Comparison of ENCODE assay signal across 8 cellular contexts in the genomic region with DNA sequence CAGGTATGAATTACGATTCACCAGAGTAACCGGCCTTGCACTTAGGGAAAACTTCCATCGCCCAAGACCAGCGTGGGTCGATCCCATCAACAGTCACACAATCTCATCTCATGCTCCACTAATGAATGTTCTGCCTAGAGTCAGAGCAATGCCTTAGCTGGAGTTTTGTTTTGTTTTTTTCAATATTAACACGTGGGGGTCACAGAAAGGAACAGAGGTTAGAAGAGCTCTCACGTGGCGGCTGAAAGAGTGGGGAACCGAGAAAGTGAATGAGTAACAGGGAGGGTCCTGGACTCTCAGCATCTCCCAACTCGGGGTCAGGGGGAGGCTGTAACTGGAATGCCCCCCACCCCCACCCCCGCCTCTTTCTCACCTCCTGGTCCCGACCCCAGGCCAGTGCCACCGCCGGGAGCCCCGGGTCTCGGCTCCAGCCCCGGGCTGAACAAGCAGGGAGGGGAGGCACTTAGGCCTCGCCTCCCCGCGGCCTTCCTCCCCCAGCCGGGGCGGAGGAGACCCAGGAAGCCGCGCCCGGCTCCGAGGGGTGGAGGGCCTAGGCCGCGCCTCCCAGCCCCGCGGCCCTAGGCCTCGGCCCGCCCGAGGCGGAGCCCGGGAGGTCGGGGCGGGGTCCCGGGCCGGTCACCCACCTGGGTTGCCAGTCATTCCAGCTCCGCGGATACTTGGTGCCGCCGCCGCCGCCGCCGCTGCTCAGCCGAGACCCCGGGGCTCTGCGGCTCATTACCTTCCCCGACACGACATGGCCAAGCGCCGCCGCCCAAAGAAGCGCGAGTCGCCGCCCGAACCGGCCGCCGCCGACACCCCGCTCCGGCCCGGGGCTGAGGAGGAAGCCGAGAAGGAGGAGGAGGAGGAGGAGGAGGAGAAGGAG. TPM values are rescaled to one million over a fixed set of nuclear protein-coding genes. Genes with fewer than 3 reads are reported as not detected.
DNase-seq lines count a peak whose midpoint lies in the region; ATAC-seq and TF ChIP-seq lines count a peak whose summit lies in the region.
"Not testable (repeated sequence)": the region's sequence is repeated elsewhere in the genome, so short reads cannot be mapped to it uniquely, and the experiment has no call there.

No MANE protein-coding gene starts in this region.

- TF ChIP-seq POLR2A in lower leg skin (IDR thresholded peaks at IDR 0.05): not testable (repeated sequence)

- 1% methylated on average over 20 to 22 of the region's 68 CpGs for WGBS in lower leg skin, 2 donors

- not testable (repeated sequence) for H3K4me1 ChIP-seq in NT2/D1 (ENCODE audit: insufficient read depth, insufficient read length)

- ATAC-seq in GM19438 (IDR thresholded peaks at IDR 0.05; ENCODE audit: low read depth, unreplicated experiment) (peak; percentile 46), HG03196 (IDR thresholded peaks at IDR 0.05; ENCODE audit: unreplicated experiment) (peak; percentile 38)

- peak overlapping the region; percentile 82 for H3K9ac ChIP-seq in NT2/D1 (ENCODE audit: insufficient read length, low read depth)

- intact Hi-C loops in lower leg skin (cut with DNase I; ENCODE audit: low total_unique reads): not testable (repeated sequence)

- H3K27me3 ChIP-seq in NT2/D1 (ENCODE audit: insufficient read depth, insufficient read length): not testable (repeated sequence)

- H3K36me3 ChIP-seq in NT2/D1 (ENCODE audit: insufficient read depth, insufficient read length, low read length): not testable (repeated sequence)

- H3K9me3 ChIP-seq in NT2/D1 (ENCODE audit: insufficient read depth, low read length): not testable (repeated sequence)

- H3K4me3 ChIP-seq in NT2/D1 (ENCODE audit: insufficient read length, low read depth) (peak overlapping the region; percentile 64), lower leg skin (ENCODE audit: low read depth, poor library complexity, severe bottlenecking) (peak overlapping the region; percentile 72)

- not testable (repeated sequence) for TF ChIP-seq CTCF in lower leg skin (IDR thresholded peaks at IDR 0.05)

- peak; percentile 18 for DNase-seq in AG20443 (ENCODE audit: low spot score)
- DNase-seq in NT2/D1 (ENCODE audit: low read depth, low spot score): not testable (repeated sequence)
- peak; percentile 17 to 62 (median 59) for DNase-seq in activated CD8-positive, alpha-beta memory T cell treated with anti-CD3 and anti-CD28 coated beads for 48 hours (ENCODE audit: low read depth in 2 of 3, low spot score in 2 of 3)
- peak; percentile 43 for DNase-seq in effector CD8-positive, alpha-beta T cell (lab: John Stamatoyannopoulos, UW)
- DNase-seq in lower leg skin (ENCODE audit: low spot score in 2 of 2): peak in 1 of 2 donors; percentile 87
- peak; percentile 61 for DNase-seq in stimulated activated CD4-positive, alpha-beta T cell treated with anti-CD3 and anti-CD28 coated beads, Interleukin-1b, Interleukin-23, amount 100 ng/mL, for 48 hours

RNA-seq across cellular contexts. Expression of a gene that starts 0.7 kb away (rescaled TPM):
- 100 to 1,000 TPM in 3 of 4 donors, 10 to 100 TPM in 1; 86.4 to 187 (median 105) TPM for total RNA-seq in lower leg skin

RNA-seq across cellular contexts. Expression of a gene that starts 58.2 kb away (rescaled TPM):
- 1 to 10 TPM in 1 of 4 donors, under 1 TPM in 3; 0.38 to 1.6 (median 0.73) TPM for total RNA-seq in lower leg skin
